Comparison of ENCODE assay signal across 30 cellular contexts in the genomic region with DNA sequence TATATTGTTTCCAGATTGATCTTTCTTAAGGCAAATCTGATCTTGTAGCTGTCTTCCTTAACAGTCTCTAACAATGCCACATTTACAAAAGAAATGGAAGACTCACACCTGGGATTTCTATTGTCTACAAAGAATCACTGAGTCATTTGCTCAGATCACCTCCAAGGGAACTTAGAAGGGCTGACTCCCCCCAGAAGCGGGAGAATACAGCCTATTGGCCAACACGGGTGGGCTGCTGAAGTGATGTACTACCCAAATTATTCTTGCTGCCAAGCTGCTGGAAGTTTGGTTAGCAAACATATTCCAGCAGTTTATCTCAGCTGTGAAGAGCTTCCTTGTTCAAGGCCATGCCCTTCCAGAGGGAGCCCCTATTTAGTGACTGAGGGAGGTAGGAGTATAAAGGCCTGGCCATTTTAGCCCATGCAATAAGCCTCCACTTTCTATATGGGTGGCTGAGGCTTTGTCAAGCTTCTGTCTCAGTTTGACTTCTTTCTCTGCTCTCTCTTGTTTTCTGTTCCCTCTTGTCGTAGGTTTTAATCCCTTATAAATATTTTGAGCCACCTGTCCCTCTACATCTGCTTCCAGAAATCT.
"Had no signal": no experiment of that assay in that cellular context is flagged by ENCODE, and none has a peak within 500 bp of the region (broad histone marks: within the 10 kb centered on the region; RNA-seq: fewer than 3 reads in every experiment).

No MANE protein-coding gene starts in this region.

- H3K4me3 ChIP-seq: dorsolateral prefrontal cortex, esophagus squamous epithelium, heart right ventricle, lung, mucosa of descending colon, right lobe of liver, suprapubic skin, transverse colon, upper lobe of right lung, uterus had no signal

- H3K27me3 ChIP-seq: dorsolateral prefrontal cortex, esophagus squamous epithelium, heart right ventricle, right lobe of liver, suprapubic skin, transverse colon, upper lobe of right lung, uterus had no signal

- H3K9me3 Mint-ChIP-seq: memory B cell; mesothelial cell of epicardium; stimulated activated naive CD8-positive, alpha-beta T cell treated with anti-CD3 and anti-CD28 coated beads, Interleukin-15, amount 100 ng/mL, for 72 hours had no signal

- H3K36me3 ChIP-seq: esophagus squamous epithelium, heart right ventricle, right lobe of liver, suprapubic skin, transverse colon, upper lobe of right lung, uterus had no signal

- H3K4me1 Mint-ChIP-seq: memory B cell; naive B cell; neural crest cell; stimulated activated naive CD8-positive, alpha-beta T cell treated with anti-CD3 and anti-CD28 coated beads, Interleukin-15, amount 100 ng/mL, for 72 hours had no signal

- ATAC-seq: heart right ventricle; left lobe of liver; mucosa of descending colon; natural killer cell treated with Interleukin-12 subunit alpha and Interleukin-12 subunit beta and Interleukin-15 and Interleukin-18, amount 100 ng/mL, for 72 hours; right lobe of liver; stimulated activated naive CD8-positive, alpha-beta T cell treated with anti-CD3 and anti-CD28 coated beads, Interleukin-15, amount 100 ng/mL, for 72 hours; upper lobe of right lung had no signal

- H3K36me3 Mint-ChIP-seq: memory B cell; mesothelial cell of epicardium; naive B cell; natural killer cell treated with Interleukin-12 subunit alpha and Interleukin-12 subunit beta and Interleukin-15 and Interleukin-18, amount 100 ng/mL, for 72 hours had no signal

- H3K79me2 ChIP-seq: parathyroid adenoma had no signal

- H3K4me3 Mint-ChIP-seq: memory B cell; mesothelial cell of epicardium; naive B cell; natural killer cell treated with Interleukin-12 subunit alpha and Interleukin-12 subunit beta and Interleukin-15 and Interleukin-18, amount 100 ng/mL, for 72 hours; neural crest cell; stimulated activated naive CD8-positive, alpha-beta T cell treated with anti-CD3 and anti-CD28 coated beads, Interleukin-15, amount 100 ng/mL, for 72 hours had no signal

- H3K27me3 Mint-ChIP-seq: memory B cell; naive B cell; natural killer cell treated with Interleukin-12 subunit alpha and Interleukin-12 subunit beta and Interleukin-15 and Interleukin-18, amount 100 ng/mL, for 72 hours; progenitor cell of endocrine pancreas; stimulated activated naive CD8-positive, alpha-beta T cell treated with anti-CD3 and anti-CD28 coated beads, Interleukin-15, amount 100 ng/mL, for 72 hours had no signal

- H3K9ac ChIP-seq: parathyroid adenoma had no signal

- H3K27ac ChIP-seq: dorsolateral prefrontal cortex, esophagus squamous epithelium, heart right ventricle, parathyroid adenoma, right lobe of liver, suprapubic skin, transverse colon, upper lobe of right lung, uterus had no signal

- H3K9me3 ChIP-seq: esophagus squamous epithelium, heart right ventricle, mucosa of descending colon, right lobe of liver, suprapubic skin, transverse colon, upper lobe of right lung, uterus had no signal

- DNase-seq: dorsolateral prefrontal cortex; effector CD4-positive, alpha-beta T cell; erythroblast; esophagus squamous epithelium; foreskin melanocyte; glutamatergic neuron; heart right ventricle; hippocampal formation; kidney; mucosa of descending colon; naive B cell; right lobe of liver; small intestine; stimulated activated CD4-positive, alpha-beta T cell treated with anti-CD3 and anti-CD28 coated beads, Interleukin-15, amount 100 ng/mL, for 24 hours; stimulated activated CD4-positive, alpha-beta T cell treated with anti-CD3 and anti-CD28 coated beads, Interleukin-4, amount 100 ng/mL, for 1 hour; stimulated activated CD8-positive, alpha-beta memory T cell treated with anti-CD3 and anti-CD28 coated beads, Interleukin-4, amount 100 ng/mL, for 48 hours; stimulated activated naive CD4-positive, alpha-beta T cell; stimulated activated naive CD8-positive, alpha-beta T cell treated with anti-CD3 and anti-CD28 coated beads, Interleukin-15, amount 100 ng/mL, for 72 hours; transverse colon; upper lobe of right lung; uterus had no signal

- H2AFZ ChIP-seq: parathyroid adenoma had no signal

- H3K4me1 ChIP-seq: esophagus squamous epithelium, heart right ventricle, parathyroid adenoma, right lobe of liver, suprapubic skin, transverse colon, upper lobe of right lung, uterus had no signal

- H3K27ac Mint-ChIP-seq: memory B cell; mesothelial cell of epicardium; naive B cell; natural killer cell treated with Interleukin-12 subunit alpha and Interleukin-12 subunit beta and Interleukin-15 and Interleukin-18, amount 100 ng/mL, for 72 hours; progenitor cell of endocrine pancreas; stimulated activated naive CD8-positive, alpha-beta T cell treated with anti-CD3 and anti-CD28 coated beads, Interleukin-15, amount 100 ng/mL, for 72 hours had no signal
